8 cellular contexts compared by ENCODE assay signal in genomic region chr14:21940887-21941855, GRCh38.
DNase-seq lines count a peak whose midpoint lies in the region; ATAC-seq and TF ChIP-seq lines count a peak whose summit lies in the region.

No MANE protein-coding gene starts in this region.

- peak; percentile 58 for ATAC-seq in central memory CD8-positive, alpha-beta T cell (replicated peaks; ENCODE audit: extremely low read depth, poor library complexity, severe bottlenecking)
- no peak for ATAC-seq in GM19467 (IDR thresholded peaks at IDR 0.05; ENCODE audit: unreplicated experiment)

- DNase-seq in stimulated activated naive CD4-positive, alpha-beta T cell (lab: John Stamatoyannopoulos, UW): peak in 5 of 6 experiments; percentile 1 to 58 (median 31)
- no peak for DNase-seq in stimulated activated naive CD4-positive, alpha-beta T cell treated with Interleukin-2 at 50 U/mL for 16 hours (lab: John Stamatoyannopoulos, UW)
- DNase-seq in SK-MEL-5 (ENCODE audit: low read depth, low spot score): peak; percentile 56
- DNase-seq in central memory CD8-positive, alpha-beta T cell (ENCODE audit: low spot score in 2 of 2): no peak
- DNase-seq in posterior cingulate gyrus: no peak
- DNase-seq in NCI-H187 (lab: John Stamatoyannopoulos, UW): no peak

- no peak for TF ChIP-seq EP300 in neural cell (conservative IDR thresholded peaks at IDR 0.05; ENCODE audit: poor library complexity, severe bottlenecking)

- H3K4me2 ChIP-seq in neural cell (ENCODE audit: low read length): no peak overlapping the region

- peak; percentile 31 for TF ChIP-seq CTCF in neural cell (IDR thresholded peaks at IDR 0.05; ENCODE audit: poor library complexity, severe bottlenecking)

- no peak for TF ChIP-seq RAD21 in neural cell (conservative IDR thresholded peaks at IDR 0.05)

- peak overlapping the region; percentile 78 for H3K27ac Mint-ChIP-seq in central memory CD8-positive, alpha-beta T cell (ENCODE audit: low read depth)

- no peaks in the 10 kb centered on the region for H3K36me3 ChIP-seq in neural cell (ENCODE audit: insufficient read depth, low read length)

- H3K4me1 Mint-ChIP-seq in central memory CD8-positive, alpha-beta T cell: peaks cover 6% of the 10 kb centered on the region

- no peaks in the 10 kb centered on the region for H3K36me3 Mint-ChIP-seq in central memory CD8-positive, alpha-beta T cell (ENCODE audit: insufficient read depth)

- H4K20me1 ChIP-seq in neural cell (ENCODE audit: insufficient read depth): no peaks in the 10 kb centered on the region

- no peak overlapping the region for H3K9ac ChIP-seq in neural cell (ENCODE audit: low read length)

- H3K27me3 Mint-ChIP-seq in central memory CD8-positive, alpha-beta T cell: peaks cover 11% of the 10 kb centered on the region

- no peaks in the 10 kb centered on the region for H3F3A ChIP-seq in neural cell (ENCODE audit: insufficient read depth, low read length, poor library complexity, severe bottlenecking)

- H3K9me3 ChIP-seq in neural cell (ENCODE audit: low read length): no peaks in the 10 kb centered on the region

- no peaks in the 10 kb centered on the region for H3K9me3 Mint-ChIP-seq in central memory CD8-positive, alpha-beta T cell

- H3K9me2 ChIP-seq in neural cell (ENCODE audit: insufficient read depth, low read length): no peaks in the 10 kb centered on the region

- no peak overlapping the region for H2AFZ ChIP-seq in neural cell (ENCODE audit: low read depth, low read length)

- H3K4me3 Mint-ChIP-seq in central memory CD8-positive, alpha-beta T cell: peak overlapping the region; percentile 55

- intact Hi-C loops in posterior cingulate gyrus (cut with DNase I): no loop called here

- no peaks in the 10 kb centered on the region for H3K27me3 ChIP-seq in neural cell (ENCODE audit: insufficient read depth, low read depth, low read length)

- in situ Hi-C loops in SK-MEL-5 (cut with HindIII; ENCODE audit: low pct_unique_long_range_greater_than_20kb, low sequenced_read_pairs): no loop called here

- no peaks in the 10 kb centered on the region for H3K79me2 ChIP-seq in neural cell (replicated peaks; ENCODE audit: insufficient read depth, low read length)

- H3K27ac ChIP-seq in neural cell (ENCODE audit: low read length): no peak overlapping the region

- H3K4me3 ChIP-seq in neural cell (ENCODE audit: low read length): no peak overlapping the region

TF ChIP-seq in neural cell, 6 proteins besides CTCF, POLR2A, EP300 and RAD21:
- TF ChIP-seq MXI1 (conservative IDR thresholded peaks at IDR 0.05; ENCODE audit: poor library complexity, severe bottlenecking): no peak
- TF ChIP-seq, protein P1, sequence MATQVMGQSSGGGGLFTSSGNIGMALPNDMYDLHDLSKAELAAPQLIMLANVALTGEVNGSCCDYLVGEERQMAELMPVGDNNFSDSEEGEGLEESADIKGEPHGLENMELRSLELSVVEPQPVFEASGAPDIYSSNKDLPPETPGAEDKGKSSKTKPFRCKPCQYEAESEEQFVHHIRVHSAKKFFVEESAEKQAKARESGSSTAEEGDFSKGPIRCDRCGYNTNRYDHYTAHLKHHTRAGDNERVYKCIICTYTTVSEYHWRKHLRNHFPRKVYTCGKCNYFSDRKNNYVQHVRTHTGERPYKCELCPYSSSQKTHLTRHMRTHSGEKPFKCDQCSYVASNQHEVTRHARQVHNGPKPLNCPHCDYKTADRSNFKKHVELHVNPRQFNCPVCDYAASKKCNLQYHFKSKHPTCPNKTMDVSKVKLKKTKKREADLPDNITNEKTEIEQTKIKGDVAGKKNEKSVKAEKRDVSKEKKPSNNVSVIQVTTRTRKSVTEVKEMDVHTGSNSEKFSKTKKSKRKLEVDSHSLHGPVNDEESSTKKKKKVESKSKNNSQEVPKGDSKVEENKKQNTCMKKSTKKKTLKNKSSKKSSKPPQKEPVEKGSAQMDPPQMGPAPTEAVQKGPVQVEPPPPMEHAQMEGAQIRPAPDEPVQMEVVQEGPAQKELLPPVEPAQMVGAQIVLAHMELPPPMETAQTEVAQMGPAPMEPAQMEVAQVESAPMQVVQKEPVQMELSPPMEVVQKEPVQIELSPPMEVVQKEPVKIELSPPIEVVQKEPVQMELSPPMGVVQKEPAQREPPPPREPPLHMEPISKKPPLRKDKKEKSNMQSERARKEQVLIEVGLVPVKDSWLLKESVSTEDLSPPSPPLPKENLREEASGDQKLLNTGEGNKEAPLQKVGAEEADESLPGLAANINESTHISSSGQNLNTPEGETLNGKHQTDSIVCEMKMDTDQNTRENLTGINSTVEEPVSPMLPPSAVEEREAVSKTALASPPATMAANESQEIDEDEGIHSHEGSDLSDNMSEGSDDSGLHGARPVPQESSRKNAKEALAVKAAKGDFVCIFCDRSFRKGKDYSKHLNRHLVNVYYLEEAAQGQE (IDR thresholded peaks at IDR 0.05; ENCODE audit: borderline replicate concordance): no peak
- TF ChIP-seq EZH2 (IDR thresholded peaks at IDR 0.05; ENCODE audit: borderline replicate concordance, insufficient read depth, low read length, poor library complexity, severe bottlenecking): no peak
- TF ChIP-seq TAF1 (IDR thresholded peaks at IDR 0.05; ENCODE audit: low read depth): no peak
- TF ChIP-seq POLR2AphosphoS5 (IDR thresholded peaks at IDR 0.05): no peak

Comparison
In these comparisons a context has a peak if more than half of its experiments do, and no peak if none do; other contexts are left out.
1. DNase-seq: peak in stimulated activated naive CD4-positive, alpha-beta T cell (5 of 6) and SK-MEL-5 (single experiment); none in stimulated activated naive CD4-positive, alpha-beta T cell treated with Interleukin-2 at 50 U/mL for 16 hours (single experiment), central memory CD8-positive, alpha-beta T cell (0 of 2), posterior cingulate gyrus (0 of 10) and NCI-H187 (0 of 2).